ENCODE assay signal across 24 cellular contexts in the genomic region with DNA sequence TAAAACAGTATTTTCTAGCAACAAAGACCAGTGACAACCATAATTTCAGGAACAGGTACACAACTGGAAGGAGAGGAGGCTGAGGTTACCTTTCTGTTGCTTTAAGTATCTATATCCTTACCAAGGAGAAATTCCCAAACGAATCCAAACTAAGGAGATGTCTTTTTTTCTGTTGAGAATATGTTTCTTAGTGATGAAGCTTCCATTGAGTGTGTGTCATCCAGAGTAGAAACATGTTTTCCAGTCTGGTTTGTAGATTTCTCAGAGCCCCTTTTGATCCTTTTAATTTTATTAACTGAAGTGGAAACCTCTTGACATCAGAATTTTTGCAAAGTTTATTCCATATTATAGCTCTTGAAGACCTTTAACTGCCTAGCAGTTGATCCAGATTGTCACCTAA.
"Had no signal": no experiment of that assay in that cellular context is flagged by ENCODE, and none has a peak within 500 bp of the region (broad histone marks: within the 10 kb centered on the region; RNA-seq: fewer than 3 reads in every experiment).

No MANE protein-coding gene starts in this region.

- H3K36me3 ChIP-seq: cardiac muscle cell, esophagus muscularis mucosa, left lung, suprapubic skin had no signal

- H3K4me3 ChIP-seq: cardiac muscle cell, esophagus muscularis mucosa, left lung, suprapubic skin had no signal

- H3K9me3 ChIP-seq: esophagus muscularis mucosa, left lung, suprapubic skin had no signal

- H3K4me3 Mint-ChIP-seq: activated CD4-positive, alpha-beta memory T cell treated with anti-CD3 and anti-CD28 coated beads for 36 hours; activated CD4-positive, alpha-beta T cell treated with anti-CD3 and anti-CD28 coated beads for 36 hours; activated CD8-positive, alpha-beta memory T cell treated with anti-CD3 and anti-CD28 coated beads, Interleukin-2, amount 10 ng/mL, durations not matched to agents 7 days and 5 days; activated naive CD8-positive, alpha-beta T cell; mesothelial cell of epicardium; neural crest cell; stimulated activated naive CD8-positive, alpha-beta T cell treated with anti-CD3 and anti-CD28 coated beads, Interleukin-15, Interleukin-2, amounts not matched to agents 100 ng/mL and 50 ng/mL, for 24 hours; T-helper 2 cell treated with Interferon-gamma antibody and Interleukin-4, amounts not matched to agents 5 μg/mL and 100 μg/mL, for 36 hours; type B pancreatic cell; WTC11 had no signal

- H3K27ac ChIP-seq: cardiac muscle cell, esophagus muscularis mucosa, left lung, suprapubic skin had no signal

- H3K36me3 Mint-ChIP-seq: activated CD4-positive, alpha-beta memory T cell treated with anti-CD3 and anti-CD28 coated beads for 36 hours; activated CD8-positive, alpha-beta memory T cell treated with anti-CD3 and anti-CD28 coated beads, Interleukin-2, amount 10 ng/mL, durations not matched to agents 7 days and 5 days; activated naive CD8-positive, alpha-beta T cell; mesothelial cell of epicardium; type B pancreatic cell; WTC11 had no signal

- FAIRE-seq: endothelial cell of umbilical vein, kidney, TTC549 had no signal

- H3K27me3 ChIP-seq: cardiac muscle cell, esophagus muscularis mucosa, left lung, suprapubic skin had no signal

- H3K4me1 ChIP-seq: esophagus muscularis mucosa, left lung, suprapubic skin had no signal

- H3K9me3 Mint-ChIP-seq: activated CD4-positive, alpha-beta memory T cell treated with anti-CD3 and anti-CD28 coated beads for 36 hours; mesothelial cell of epicardium; stimulated activated naive CD8-positive, alpha-beta T cell treated with anti-CD3 and anti-CD28 coated beads, Interleukin-15, Interleukin-2, amounts not matched to agents 100 ng/mL and 50 ng/mL, for 24 hours; T-helper 2 cell treated with Interferon-gamma antibody and Interleukin-4, amounts not matched to agents 5 μg/mL and 100 μg/mL, for 36 hours; type B pancreatic cell; WTC11 had no signal

- H3K4me1 Mint-ChIP-seq: activated CD4-positive, alpha-beta T cell treated with anti-CD3 and anti-CD28 coated beads for 36 hours; activated CD8-positive, alpha-beta memory T cell treated with anti-CD3 and anti-CD28 coated beads, Interleukin-2, amount 10 ng/mL, durations not matched to agents 7 days and 5 days had no signal

- H3K27ac Mint-ChIP-seq: activated CD4-positive, alpha-beta memory T cell treated with anti-CD3 and anti-CD28 coated beads for 36 hours; activated CD4-positive, alpha-beta T cell treated with anti-CD3 and anti-CD28 coated beads for 36 hours; activated CD8-positive, alpha-beta memory T cell treated with anti-CD3 and anti-CD28 coated beads, Interleukin-2, amount 10 ng/mL, durations not matched to agents 7 days and 5 days; activated naive CD8-positive, alpha-beta T cell; mesothelial cell of epicardium; progenitor cell of endocrine pancreas; stimulated activated naive CD8-positive, alpha-beta T cell treated with anti-CD3 and anti-CD28 coated beads, Interleukin-15, Interleukin-2, amounts not matched to agents 100 ng/mL and 50 ng/mL, for 24 hours; T-helper 2 cell treated with Interferon-gamma antibody and Interleukin-4, amounts not matched to agents 5 μg/mL and 100 μg/mL, for 36 hours; type B pancreatic cell; WTC11 had no signal

- DNase-seq: activated CD4-positive, alpha-beta memory T cell treated with anti-CD3 and anti-CD28 coated beads for 36 hours; activated CD4-positive, alpha-beta T cell treated with anti-CD3 and anti-CD28 coated beads for 36 hours; activated CD8-positive, alpha-beta memory T cell treated with anti-CD3 and anti-CD28 coated beads, Interleukin-2, amount 10 ng/mL, durations not matched to agents 7 days and 5 days; anterior cingulate cortex; dermis blood vessel endothelial cell; effector memory CD4-positive, alpha-beta T cell; foreskin melanocyte; kidney; left lung; stimulated activated CD4-positive, alpha-beta T cell treated with anti-CD3 and anti-CD28 coated beads, Interleukin-15, amount 100 ng/mL, for 24 hours; stimulated activated CD4-positive, alpha-beta T cell treated with anti-CD3 and anti-CD28 coated beads, Interleukin-2, amount 100 ng/mL, for 48 hours had no signal

- H3K27me3 Mint-ChIP-seq: activated CD4-positive, alpha-beta memory T cell treated with anti-CD3 and anti-CD28 coated beads for 36 hours; activated CD4-positive, alpha-beta T cell treated with anti-CD3 and anti-CD28 coated beads for 36 hours; activated CD8-positive, alpha-beta memory T cell treated with anti-CD3 and anti-CD28 coated beads, Interleukin-2, amount 10 ng/mL, durations not matched to agents 7 days and 5 days; activated naive CD8-positive, alpha-beta T cell; progenitor cell of endocrine pancreas; stimulated activated naive CD8-positive, alpha-beta T cell treated with anti-CD3 and anti-CD28 coated beads, Interleukin-15, Interleukin-2, amounts not matched to agents 100 ng/mL and 50 ng/mL, for 24 hours; type B pancreatic cell had no signal

- ATAC-seq: activated CD4-positive, alpha-beta T cell treated with anti-CD3 and anti-CD28 coated beads for 36 hours; activated CD8-positive, alpha-beta memory T cell treated with anti-CD3 and anti-CD28 coated beads, Interleukin-2, amount 10 ng/mL, durations not matched to agents 7 days and 5 days; left lung; WTC11 had no signal
